9 cellular contexts compared by ENCODE assay signal in the genomic region with DNA sequence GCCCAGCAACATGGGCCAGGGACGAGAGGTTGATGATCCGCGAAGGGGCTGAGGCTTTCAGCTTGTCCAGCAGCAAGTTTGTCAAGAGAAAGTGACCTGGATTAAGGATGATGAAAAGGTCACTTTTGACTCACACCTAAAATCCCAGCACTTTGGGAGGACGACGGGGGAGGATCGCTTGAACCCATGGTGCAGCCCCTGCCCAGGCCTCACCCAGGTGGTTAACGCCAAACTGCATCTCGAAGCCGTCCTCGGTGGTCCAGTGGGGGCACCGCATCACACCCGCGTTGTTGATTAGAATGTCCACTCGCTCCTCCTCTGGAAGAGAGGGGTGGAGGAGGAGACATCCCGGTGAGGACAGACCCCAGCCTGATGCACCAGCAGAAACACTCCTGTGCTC. TPM values are rescaled to one million over a fixed set of nuclear protein-coding genes. Genes with fewer than 3 reads are reported as not detected.
"Had no signal": no experiment of that assay in that cellular context is flagged by ENCODE, and none has a peak within 500 bp of the region (broad histone marks: within the 10 kb centered on the region; RNA-seq: fewer than 3 reads in every experiment).

No MANE protein-coding gene starts in this region.

- ATAC-seq: HepG2 had no signal

- H2AFZ ChIP-seq: GM23248 had no signal

- H3K27ac ChIP-seq: GM23248, HL-60 had no signal

- H3K4me1 Mint-ChIP-seq: H9, IgD-negative memory B cell had no signal

- H3K4me3 ChIP-seq: GM23248 had no signal

- H3K27ac Mint-ChIP-seq: IgD-negative memory B cell had no signal

- H3K9ac ChIP-seq: GM23248 had no signal

- DNase-seq: GM23248, GOT3, H9, HCEC 1CT, KBM-7 had no signal

- H3K27me3 Mint-ChIP-seq: IgD-negative memory B cell had no signal

- H3K4me3 Mint-ChIP-seq: H9, IgD-negative memory B cell had no signal

- H3K9me3 Mint-ChIP-seq: H9, IgD-negative memory B cell had no signal

- FAIRE-seq: HepG2 had no signal

RNA-seq across cellular contexts. Expression of a gene that starts 10.4 kb away (rescaled TPM):
- total RNA-seq: GM23248, H4, HepG2 had no signal
- polyA plus RNA-seq: GM23248 had no signal
